ENCODE assay signal across 16 cellular contexts in the genomic region with DNA sequence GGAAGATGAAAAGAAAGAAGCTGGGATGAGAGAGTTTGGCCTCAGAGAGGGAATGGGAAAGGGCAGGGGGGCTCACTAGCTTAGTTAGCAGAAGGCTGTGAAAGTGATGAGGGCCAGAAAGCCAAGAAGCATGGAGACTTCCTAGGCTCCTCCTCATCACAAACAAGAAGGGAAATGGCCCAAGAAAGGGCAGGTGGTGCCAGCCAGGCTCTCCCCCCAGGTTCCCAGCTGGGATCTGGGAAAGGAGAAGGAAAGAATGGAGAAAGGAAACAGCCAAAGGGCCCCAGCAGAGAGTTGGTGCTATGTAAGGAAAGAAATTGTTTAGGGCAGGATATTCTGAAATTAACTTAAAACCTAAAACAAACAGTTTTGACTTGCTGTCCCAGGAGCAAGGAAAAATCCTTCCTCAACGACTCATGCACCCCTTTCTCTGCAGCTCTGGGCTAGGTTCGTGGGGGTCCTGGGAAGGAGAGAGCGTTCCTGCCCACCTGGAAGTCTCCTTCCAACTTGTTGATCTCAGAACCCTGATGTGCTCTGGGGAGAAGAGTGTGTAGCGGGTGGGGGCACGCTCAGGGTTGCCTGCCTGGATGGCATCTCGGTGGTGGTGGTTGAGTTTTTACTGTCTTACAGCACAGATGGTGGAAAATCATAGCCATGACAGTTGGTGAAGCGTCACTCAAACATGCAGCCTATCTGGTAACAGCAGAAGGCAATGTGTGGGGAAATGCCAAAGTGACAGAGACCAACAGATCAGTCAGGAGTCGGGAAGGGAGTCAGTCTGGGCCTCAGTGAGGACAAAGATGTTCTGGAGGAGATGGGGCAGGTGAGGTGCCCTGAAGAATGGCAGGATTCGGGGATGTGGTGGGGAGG.
DNase-seq lines count a peak whose midpoint lies in the region; ATAC-seq and TF ChIP-seq lines count a peak whose summit lies in the region.
"Had no signal": no experiment of that assay in that cellular context is flagged by ENCODE, and none has a peak within 500 bp of the region (broad histone marks: within the 10 kb centered on the region; RNA-seq: fewer than 3 reads in every experiment).

No MANE protein-coding gene starts in this region.

- 92 to 93% (median 92%) methylated on average over 9 of the region's 9 CpGs for WGBS in ovary, 3 donors

- intact Hi-C loops in ovary (cut with DNase I) = no loop called here

- no peaks in the 10 kb centered on the region for H3K9me3 Mint-ChIP-seq in activated naive CD4-positive, alpha-beta T cell treated with anti-CD3 and anti-CD28 coated beads, Interleukin-2, amount 50 U/mL, for 24 hours
- no peaks in the 10 kb centered on the region for H3K9me3 Mint-ChIP-seq in endothelial cell (ENCODE audit: unreplicated experiment)
- H3K9me3 Mint-ChIP-seq: WTC11 had no signal

- H3K27ac ChIP-seq in skin epidermis (peak overlapping the region in 11 of 21 experiments; percentile 11 to 78 (median 34)), ovary (no peak overlapping the region)
- H3K27ac ChIP-seq: dorsolateral prefrontal cortex, prostate gland had no signal

- H3K4me1 ChIP-seq in ovary (ENCODE audit: insufficient read depth) = peaks cover 4% of the 10 kb centered on the region
- H3K4me1 ChIP-seq: prostate gland had no signal

- TF ChIP-seq CTCF in endothelial cell (IDR thresholded peaks at IDR 0.05; ENCODE audit: unreplicated experiment) (no peak), ovary (IDR thresholded peaks at IDR 0.05) (no peak)

- TF ChIP-seq EP300 in ovary (IDR thresholded peaks at IDR 0.05) = no peak

- peak overlapping the region; percentile 87 for H3K27ac Mint-ChIP-seq in activated naive CD4-positive, alpha-beta T cell treated with anti-CD3 and anti-CD28 coated beads, Interleukin-2, amount 50 U/mL, for 24 hours
- H3K27ac Mint-ChIP-seq in endothelial cell (ENCODE audit: unreplicated experiment) = peak overlapping the region; percentile 26
- H3K27ac Mint-ChIP-seq: WTC11 had no signal

- H3K27me3 ChIP-seq in ovary = no peaks in the 10 kb centered on the region
- H3K27me3 ChIP-seq: tibial nerve had no signal

- H3K36me3 Mint-ChIP-seq in activated naive CD4-positive, alpha-beta T cell treated with anti-CD3 and anti-CD28 coated beads, Interleukin-2, amount 50 U/mL, for 24 hours = peaks cover 27% of the 10 kb centered on the region
- peaks cover 15% of the 10 kb centered on the region for H3K36me3 Mint-ChIP-seq in endothelial cell (ENCODE audit: low read depth, unreplicated experiment)
- H3K36me3 Mint-ChIP-seq: WTC11 had no signal

- H3K4me3 Mint-ChIP-seq in activated naive CD4-positive, alpha-beta T cell treated with anti-CD3 and anti-CD28 coated beads, Interleukin-2, amount 50 U/mL, for 24 hours = no peak overlapping the region
- H3K4me3 Mint-ChIP-seq in endothelial cell (ENCODE audit: unreplicated experiment) = peak overlapping the region; percentile 34
- H3K4me3 Mint-ChIP-seq: WTC11 had no signal

- TF ChIP-seq POLR2A in ovary (IDR thresholded peaks at IDR 0.05) = no peak

- no peaks in the 10 kb centered on the region for H3K36me3 ChIP-seq in ovary
- H3K36me3 ChIP-seq: prostate gland had no signal

- H3K4me3 ChIP-seq in skin epidermis (no peak overlapping the region), ovary (no peak overlapping the region)
- H3K4me3 ChIP-seq: dorsolateral prefrontal cortex, GM12878, prostate gland, tibial nerve had no signal

- H3K27me3 Mint-ChIP-seq in activated naive CD4-positive, alpha-beta T cell treated with anti-CD3 and anti-CD28 coated beads, Interleukin-2, amount 50 U/mL, for 24 hours = no peaks in the 10 kb centered on the region
- H3K27me3 Mint-ChIP-seq in endothelial cell (ENCODE audit: unreplicated experiment) = peaks cover 3% of the 10 kb centered on the region

- peaks cover 74% of the 10 kb centered on the region for H3K4me1 Mint-ChIP-seq in activated naive CD4-positive, alpha-beta T cell treated with anti-CD3 and anti-CD28 coated beads, Interleukin-2, amount 50 U/mL, for 24 hours
- peaks cover 37% of the 10 kb centered on the region for H3K4me1 Mint-ChIP-seq in endothelial cell (ENCODE audit: unreplicated experiment)

- H3K9me3 ChIP-seq in ovary = no peaks in the 10 kb centered on the region
- H3K9me3 ChIP-seq: prostate gland, tibial nerve had no signal

- no peak for ATAC-seq in GM18867 (IDR thresholded peaks at IDR 0.05; ENCODE audit: unreplicated experiment)
- ATAC-seq: GM12878, WTC11 had no signal

- no peak for DNase-seq in activated naive CD4-positive, alpha-beta T cell treated with anti-CD3 and anti-CD28 coated beads, Interleukin-2, amount 50 U/mL, for 16 hours
- peak; percentile 41 for DNase-seq in NCI-H1694 treated with DMSO at 0.1 percent for 48 hours (lab: John Stamatoyannopoulos, UW)
- no peak for DNase-seq in endothelial cell (ENCODE audit: low spot score)
- no peak for DNase-seq in ovary
- no peak for DNase-seq in kidney tubule cell (ENCODE audit: low spot score)
- DNase-seq: aorta, dorsolateral prefrontal cortex, NCI-H1048, NCI-H2227 treated with DMSO at 0.1 percent for 48 hours had no signal

Comparison
In these comparisons a context has a peak if more than half of its experiments do, and no peak if none do; other contexts are left out.
1. H3K27ac ChIP-seq: peak in skin epidermis (11 of 21); none in ovary (0 of 2).